23 cellular contexts compared by ENCODE assay signal in the genomic region with DNA sequence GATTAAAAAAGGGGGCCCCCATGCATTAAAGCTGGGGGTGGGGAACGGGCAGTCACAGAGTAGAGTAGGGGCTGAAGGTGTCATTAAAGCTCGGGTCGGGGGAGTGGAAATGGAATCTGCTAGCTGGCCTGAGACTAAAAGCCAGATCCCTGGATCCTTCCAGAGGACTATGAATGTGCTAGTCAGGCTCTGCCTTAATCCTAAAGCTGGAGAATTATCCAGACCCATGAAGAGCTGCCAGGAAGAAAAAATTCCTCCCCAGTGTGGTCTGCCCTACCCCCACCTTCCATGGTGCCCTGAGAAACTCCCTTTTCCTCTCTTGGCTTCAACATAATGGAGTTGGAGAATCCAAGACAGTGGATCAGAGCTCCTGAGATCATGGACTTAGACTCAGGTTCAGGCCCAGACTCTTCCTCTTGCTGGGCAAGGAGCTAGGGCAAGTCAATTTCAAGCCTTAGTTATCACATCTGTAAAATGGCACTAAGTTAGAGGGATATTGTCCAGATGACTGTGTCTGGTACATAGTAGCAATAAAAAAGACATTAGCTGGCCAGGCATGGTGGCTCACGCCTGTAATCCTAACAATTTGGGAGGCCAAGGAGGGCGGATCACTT. TPM values are rescaled to one million over a fixed set of nuclear protein-coding genes. Genes with fewer than 3 reads are reported as not detected.
DNase-seq lines count a peak whose midpoint lies in the region; ATAC-seq and TF ChIP-seq lines count a peak whose summit lies in the region.
"Had no signal": no experiment of that assay in that cellular context is flagged by ENCODE, and none has a peak within 500 bp of the region (broad histone marks: within the 10 kb centered on the region; RNA-seq: fewer than 3 reads in every experiment).

No MANE protein-coding gene starts in this region.

- no peak overlapping the region for H3K4me3 ChIP-seq in esophagus muscularis mucosa
- no peak overlapping the region for H3K4me3 ChIP-seq in transverse colon

- H3K36me3 Mint-ChIP-seq in nephron (ENCODE audit: low read depth), result no peaks in the 10 kb centered on the region
- no peaks in the 10 kb centered on the region for H3K36me3 Mint-ChIP-seq in activated CD8-positive, alpha-beta memory T cell treated with anti-CD3 and anti-CD28 coated beads, Interleukin-2, amount 10 ng/mL, durations not matched to agents 7 days and 5 days
- no peaks in the 10 kb centered on the region for H3K36me3 Mint-ChIP-seq in activated naive CD4-positive, alpha-beta T cell treated with anti-CD3 and anti-CD28 coated beads for 36 hours (ENCODE audit: low read depth)
- H3K36me3 Mint-ChIP-seq: activated naive CD4-positive, alpha-beta T cell treated with anti-CD3 and anti-CD28 coated beads, Interleukin-2, amount 50 U/mL, for 24 hours; immature natural killer cell had no signal

- TF ChIP-seq POLR2A in esophagus muscularis mucosa (IDR thresholded peaks at IDR 0.05; ENCODE audit: low read depth) (no peak), transverse colon (IDR thresholded peaks at IDR 0.05) (no peak)

- H3K4me1 ChIP-seq in esophagus muscularis mucosa (peaks cover 19 to 60% (median 46%) of the 10 kb centered on the region in 4 donors), transverse colon (peaks cover 0 to 21% (median 10%) of the 10 kb centered on the region in 4 donors)
- H3K4me1 ChIP-seq: parathyroid adenoma had no signal

- no peak overlapping the region for H3K4me3 Mint-ChIP-seq in nephron
- no peak overlapping the region for H3K4me3 Mint-ChIP-seq in activated CD8-positive, alpha-beta memory T cell treated with anti-CD3 and anti-CD28 coated beads, Interleukin-2, amount 10 ng/mL, durations not matched to agents 7 days and 5 days
- H3K4me3 Mint-ChIP-seq in activated naive CD4-positive, alpha-beta T cell treated with anti-CD3 and anti-CD28 coated beads for 36 hours, result no peak overlapping the region
- H3K4me3 Mint-ChIP-seq: activated CD4-positive, alpha-beta T cell treated with anti-CD3 and anti-CD28 coated beads, Interleukin-2, amount 10 ng/mL, durations not matched to agents 7 days and 5 days; activated naive CD4-positive, alpha-beta T cell treated with anti-CD3 and anti-CD28 coated beads, Interleukin-2, amount 50 U/mL, for 24 hours; CD4-positive, alpha-beta T cell; HFFc6; immature natural killer cell; nephron progenitor cell had no signal

- peak overlapping the region; percentile 79 for H3K27ac ChIP-seq in RWPE1
- peak overlapping the region; percentile 88 to 97 (median 95) for H3K27ac ChIP-seq in esophagus muscularis mucosa (replicated peaks in 1 of 4)
- H3K27ac ChIP-seq in transverse colon, result peak overlapping the region; percentile 82 to 89 (median 86)
- H3K27ac ChIP-seq: parathyroid adenoma had no signal

- no peaks in the 10 kb centered on the region for H3K9me3 ChIP-seq in esophagus muscularis mucosa
- H3K9me3 ChIP-seq in transverse colon, result no peaks in the 10 kb centered on the region

- ATAC-seq in activated CD8-positive, alpha-beta memory T cell treated with anti-CD3 and anti-CD28 coated beads, Interleukin-2, amount 10 ng/mL, durations not matched to agents 7 days and 5 days, result no peak
- ATAC-seq: left lobe of liver, SK-N-SH treated with all-trans-retinoic acid at 6 μM for 48 hours had no signal

- TF ChIP-seq CTCF in RWPE1 (conservative IDR thresholded peaks at IDR 0.05; ENCODE audit: low read depth), result no peak
- no peak for TF ChIP-seq CTCF in esophagus muscularis mucosa (IDR thresholded peaks at IDR 0.05)
- no peak for TF ChIP-seq CTCF in nephron (IDR thresholded peaks at IDR 0.05; ENCODE audit: unreplicated experiment in 3 of 3)
- no peak for TF ChIP-seq CTCF in transverse colon (IDR thresholded peaks at IDR 0.05)

- CTCF ChIA-PET in RWPE1 (lab: Yijun Ruan, JAX), result no interaction called here
- CTCF ChIA-PET in activated CD8-positive, alpha-beta memory T cell treated with anti-CD3 and anti-CD28 coated beads, Interleukin-2, amount 10 ng/mL, durations not matched to agents 7 days and 5 days (lab: Charles Lee), result no interaction called here
- CTCF ChIA-PET in activated naive CD4-positive, alpha-beta T cell treated with anti-CD3 and anti-CD28 coated beads for 36 hours (lab: Charles Lee), result interaction anchor here (0.7 kb wide), 1 partner anchor 153 kb away, joined by 3 read pairs; no protein-coding TSS in a partner anchor

- TF ChIP-seq EP300 in esophagus muscularis mucosa (IDR thresholded peaks at IDR 0.05) (no peak), transverse colon (IDR thresholded peaks at IDR 0.05; ENCODE audit: low read depth) (no peak)

- POLR2A ChIA-PET in RWPE1 (lab: Yijun Ruan, JAX; ENCODE audit: low non-redundant PET), result no interaction called here

- H3K4me1 Mint-ChIP-seq in nephron, result peaks cover 46% of the 10 kb centered on the region
- H3K4me1 Mint-ChIP-seq in activated CD8-positive, alpha-beta memory T cell treated with anti-CD3 and anti-CD28 coated beads, Interleukin-2, amount 10 ng/mL, durations not matched to agents 7 days and 5 days, result no peaks in the 10 kb centered on the region
- H3K4me1 Mint-ChIP-seq in activated naive CD4-positive, alpha-beta T cell treated with anti-CD3 and anti-CD28 coated beads for 36 hours (ENCODE audit: low read depth), result no peaks in the 10 kb centered on the region
- H3K4me1 Mint-ChIP-seq: activated CD4-positive, alpha-beta T cell treated with anti-CD3 and anti-CD28 coated beads, Interleukin-2, amount 10 ng/mL, durations not matched to agents 7 days and 5 days; activated naive CD4-positive, alpha-beta T cell treated with anti-CD3 and anti-CD28 coated beads, Interleukin-2, amount 50 U/mL, for 24 hours; immature natural killer cell had no signal

- intact Hi-C loops in esophagus muscularis mucosa (cut with DNase I), result no loop called here
- intact Hi-C loops in transverse colon (cut with DNase I; ENCODE audit: low total_unique reads), result no loop called here
- intact Hi-C loops in activated naive CD4-positive, alpha-beta T cell treated with anti-CD3 and anti-CD28 coated beads for 36 hours (cut with micrococcal nuclease), result no loop called here

- no peaks in the 10 kb centered on the region for H3K27me3 ChIP-seq in esophagus muscularis mucosa
- no peaks in the 10 kb centered on the region for H3K27me3 ChIP-seq in transverse colon

- H3K36me3 ChIP-seq in esophagus muscularis mucosa, result no peaks in the 10 kb centered on the region
- no peaks in the 10 kb centered on the region for H3K36me3 ChIP-seq in transverse colon

- no peaks in the 10 kb centered on the region for H3K9me3 Mint-ChIP-seq in nephron
- H3K9me3 Mint-ChIP-seq in activated CD8-positive, alpha-beta memory T cell treated with anti-CD3 and anti-CD28 coated beads, Interleukin-2, amount 10 ng/mL, durations not matched to agents 7 days and 5 days (ENCODE audit: low read depth), result no peaks in the 10 kb centered on the region
- no peaks in the 10 kb centered on the region for H3K9me3 Mint-ChIP-seq in activated naive CD4-positive, alpha-beta T cell treated with anti-CD3 and anti-CD28 coated beads for 36 hours
- H3K9me3 Mint-ChIP-seq: activated CD4-positive, alpha-beta T cell treated with anti-CD3 and anti-CD28 coated beads, Interleukin-2, amount 10 ng/mL, durations not matched to agents 7 days and 5 days; activated naive CD4-positive, alpha-beta T cell treated with anti-CD3 and anti-CD28 coated beads, Interleukin-2, amount 50 U/mL, for 24 hours; CD4-positive, alpha-beta T cell; HFFc6; immature natural killer cell; nephron progenitor cell had no signal

- peak overlapping the region; percentile 15 to 99 (median 69) for H3K27ac Mint-ChIP-seq in nephron
- no peak overlapping the region for H3K27ac Mint-ChIP-seq in activated CD8-positive, alpha-beta memory T cell treated with anti-CD3 and anti-CD28 coated beads, Interleukin-2, amount 10 ng/mL, durations not matched to agents 7 days and 5 days
- no peak overlapping the region for H3K27ac Mint-ChIP-seq in activated naive CD4-positive, alpha-beta T cell treated with anti-CD3 and anti-CD28 coated beads for 36 hours
- H3K27ac Mint-ChIP-seq: activated CD4-positive, alpha-beta T cell treated with anti-CD3 and anti-CD28 coated beads, Interleukin-2, amount 10 ng/mL, durations not matched to agents 7 days and 5 days; activated naive CD4-positive, alpha-beta T cell treated with anti-CD3 and anti-CD28 coated beads, Interleukin-2, amount 50 U/mL, for 24 hours; CD4-positive, alpha-beta T cell; HFFc6; immature natural killer cell; nephron progenitor cell had no signal

- 64% methylated on average over 5 of the region's 5 CpGs for WGBS in esophagus muscularis mucosa
- WGBS in transverse colon (ENCODE audit: low coverage in 1 of 2), 2 donors, result 73 to 82% methylated on average over 5 of the region's 5 CpGs

- DNase-seq in RWPE1 (ENCODE audit: low spot score), result no peak
- DNase-seq in esophagus muscularis mucosa (ENCODE audit: extremely low spot score), result no peak
- no peak for DNase-seq in transverse colon
- DNase-seq in activated CD8-positive, alpha-beta memory T cell treated with anti-CD3 and anti-CD28 coated beads, Interleukin-2, amount 10 ng/mL, durations not matched to agents 7 days and 5 days, result no peak
- DNase-seq in activated naive CD4-positive, alpha-beta T cell treated with anti-CD3 and anti-CD28 coated beads for 36 hours, result no peak
- no peak for DNase-seq in GM19238 (ENCODE audit: insufficient read length, low spot score)
- DNase-seq: activated CD4-positive, alpha-beta T cell treated with anti-CD3 and anti-CD28 coated beads, Interleukin-2, amount 10 ng/mL, durations not matched to agents 7 days and 5 days; aorta; CD4-positive, alpha-beta T cell; DMS 273 treated with DMSO at 0.1 percent for 48 hours; foreskin melanocyte; HFFc6; hippocampal formation; immature natural killer cell; NCI-H2081 treated with DMSO at 0.1 percent for 48 hours; NCI-H774; nephron progenitor cell; stimulated activated CD8-positive, alpha-beta memory T cell treated with anti-CD3 and anti-CD28 coated beads, Interleukin-4, amount 100 ng/mL, for 48 hours had no signal

- in situ Hi-C loops in transverse colon (cut with MboI; ENCODE audit: low pct_ligation_motif_present in 1 of 4, low pct_unique_long_range_greater_than_20kb in 1 of 4, low sequenced_read_pairs in 3 of 4), result no loop called here

- no peaks in the 10 kb centered on the region for H3K27me3 Mint-ChIP-seq in nephron (ENCODE audit: low read depth)
- no peaks in the 10 kb centered on the region for H3K27me3 Mint-ChIP-seq in activated CD8-positive, alpha-beta memory T cell treated with anti-CD3 and anti-CD28 coated beads, Interleukin-2, amount 10 ng/mL, durations not matched to agents 7 days and 5 days
- H3K27me3 Mint-ChIP-seq in activated naive CD4-positive, alpha-beta T cell treated with anti-CD3 and anti-CD28 coated beads for 36 hours (ENCODE audit: low read depth), result no peaks in the 10 kb centered on the region
- H3K27me3 Mint-ChIP-seq: activated CD4-positive, alpha-beta T cell treated with anti-CD3 and anti-CD28 coated beads, Interleukin-2, amount 10 ng/mL, durations not matched to agents 7 days and 5 days; activated naive CD4-positive, alpha-beta T cell treated with anti-CD3 and anti-CD28 coated beads, Interleukin-2, amount 50 U/mL, for 24 hours; CD4-positive, alpha-beta T cell had no signal

RNA-seq across cellular contexts. Expression of gene SMTN, which starts 24.0 kb away (rescaled TPM):
- total RNA-seq in esophagus muscularis mucosa (1,000 to 10,000 TPM; 1,154 to 1,495 (median 1,416) TPM), transverse colon (100 to 1,000 TPM; 171 to 341 (median 219) TPM)
- 10 to 100 TPM; 35.6 to 51.2 TPM for total RNA-seq in activated CD8-positive, alpha-beta memory T cell treated with anti-CD3 and anti-CD28 coated beads, Interleukin-2, amount 10 ng/mL, durations not matched to agents 7 days and 5 days
- total RNA-seq in activated naive CD4-positive, alpha-beta T cell treated with anti-CD3 and anti-CD28 coated beads for 36 hours, result 10 to 100 TPM; 46.2 to 47.6 TPM

RNA-seq across cellular contexts. Expression of gene SELENOM, which starts 50.3 kb away (rescaled TPM):
- 1,000 to 10,000 TPM; 1,118 to 1,733 (median 1,416) TPM for total RNA-seq in esophagus muscularis mucosa
- 100 to 1,000 TPM; 247 to 334 (median 315) TPM for total RNA-seq in transverse colon
- total RNA-seq in activated CD8-positive, alpha-beta memory T cell treated with anti-CD3 and anti-CD28 coated beads, Interleukin-2, amount 10 ng/mL, durations not matched to agents 7 days and 5 days, result 1 to 10 TPM in 1 of 2 experiments, under 1 TPM in 1; 0.49 to 1.5 TPM
- total RNA-seq in activated naive CD4-positive, alpha-beta T cell treated with anti-CD3 and anti-CD28 coated beads for 36 hours, result 10 to 100 TPM in 1 of 2 experiments, 1 to 10 TPM in 1; 9.3 to 11.0 TPM

Comparison
In these comparisons a context has a peak if more than half of its experiments do, and no peak if none do; other contexts are left out.
1. H3K27ac Mint-ChIP-seq: peak in nephron (3 of 3); none in activated CD8-positive, alpha-beta memory T cell treated with anti-CD3 and anti-CD28 coated beads, Interleukin-2, amount 10 ng/mL, durations not matched to agents 7 days and 5 days (single experiment) and activated naive CD4-positive, alpha-beta T cell treated with anti-CD3 and anti-CD28 coated beads for 36 hours (single experiment).
2. RNA of gene SELENOM, which starts 50.3 kb away (total RNA-seq): 1,118 to 1,733 TPM in esophagus muscularis mucosa and 247 to 334 TPM in transverse colon; 9.3 to 11.0 TPM in activated naive CD4-positive, alpha-beta T cell treated with anti-CD3 and anti-CD28 coated beads for 36 hours and 0.49 to 1.5 TPM in activated CD8-positive, alpha-beta memory T cell treated with anti-CD3 and anti-CD28 coated beads, Interleukin-2, amount 10 ng/mL, durations not matched to agents 7 days and 5 days; every median in the first group is over 10 times any median in the second.
3. Peak in every context shown above with its lines, with median percentiles within 50 percentile points of each other: H3K27ac ChIP-seq.